Comparison of ENCODE assay signal across 12 cellular contexts in genomic region chr2:27119330-27119670, GRCh38. TPM values are rescaled to one million over a fixed set of nuclear protein-coding genes. Genes with fewer than 3 reads are reported as not detected.
A peak's percentile ranks its signal among the peaks of the same experiment; 100 is the strongest.
DNase-seq lines count a peak whose midpoint lies in the region; ATAC-seq and TF ChIP-seq lines count a peak whose summit lies in the region.
"Not testable (repeated sequence)": the region's sequence is repeated elsewhere in the genome, so short reads cannot be mapped to it uniquely, and the experiment has no call there.
"Had no signal": no experiment of that assay in that cellular context is flagged by ENCODE, and none has a peak within 500 bp of the region (broad histone marks: within the 10 kb centered on the region; RNA-seq: fewer than 3 reads in every experiment).

No MANE protein-coding gene starts in this region.

- not testable (repeated sequence) for H3K27me3 ChIP-seq in HCT116 (ENCODE audit: insufficient read depth, low read length); SK-N-SH (ENCODE audit: insufficient read depth)
- H3K27me3 ChIP-seq in ectodermal cell (ENCODE audit: control insufficient read depth, insufficient read depth, low read length, poor library complexity, severe bottlenecking) (peaks cover 73% of the 10 kb centered on the region), spleen (replicated peaks in 1 of 7) (peaks cover 0 to 47% (median 22%) of the 10 kb centered on the region in 7 donors)

- not testable (repeated sequence) for TF ChIP-seq EP300 in SK-N-SH (IDR thresholded peaks at IDR 0.05; ENCODE audit: borderline replicate concordance in 1 of 2, low read depth in 1 of 2, low read length in 1 of 2)

- H3K4me3 ChIP-seq in AG09309 (ENCODE audit: control insufficient read depth, low read depth, low read length) (peak overlapping the region; percentile 30; the same call in 1 of the 2 replicates), HCT116 (replicated peaks in 1 of 2; ENCODE audit: low read depth in 1 of 2, low read length in 2 of 2) (peak overlapping the region in 1 of 2 experiments; percentile 53; a peak in 2 of 4 replicates), SK-N-SH (ENCODE audit: low read depth in 2 of 2, low read length in 1 of 2) (peak overlapping the region; percentile 60 to 70), ectodermal cell (ENCODE audit: insufficient read depth, low read depth, low read length) (peak overlapping the region; percentile 34), iPS-11a (ENCODE audit: low read depth, low read length) (peak overlapping the region; percentile 30), spleen (peak overlapping the region in 5 of 8 donors; percentile 33 to 74 (median 39))

- not testable (repeated sequence) for H3K36me3 Mint-ChIP-seq in activated naive CD4-positive, alpha-beta T cell treated with anti-CD3 and anti-CD28 coated beads, Interleukin-2, amount 50 U/mL, for 24 hours; nephron (ENCODE audit: low read depth)

- not testable (repeated sequence) for H3K36me3 ChIP-seq in HCT116 (ENCODE audit: control insufficient read depth in 1 of 2, insufficient read depth in 2 of 2, low read length in 2 of 2); SK-N-SH (replicated peaks in 1 of 2; ENCODE audit: control insufficient read depth in 1 of 2, insufficient read depth in 2 of 2, low read length in 1 of 2); ectodermal cell (ENCODE audit: control insufficient read depth, insufficient read depth, low read length); spleen

- not testable (repeated sequence) for DNase-seq in AG09309 (ENCODE audit: low read depth); HCT116 (ENCODE audit: low read depth, low spot score); SK-N-SH; spleen

- WGBS in SK-N-SH (ENCODE audit: low lambda C conversion rate) = 86% methylated on average over 8 of the region's 8 CpGs
- 83 to 88% methylated on average over 8 of the region's 8 CpGs for WGBS in ectodermal cell, 2 experiments
- WGBS in spleen, 5 donors = 81 to 90% (median 82%) methylated on average over 7 to 8 of the region's 8 CpGs

- peaks cover 16% of the 10 kb centered on the region for H3K4me1 Mint-ChIP-seq in activated naive CD4-positive, alpha-beta T cell treated with anti-CD3 and anti-CD28 coated beads, Interleukin-2, amount 50 U/mL, for 24 hours
- not testable (repeated sequence) for H3K4me1 Mint-ChIP-seq in nephron

- H3K27ac ChIP-seq in HCT116 (ENCODE audit: low read depth, low read length); SK-N-SH (ENCODE audit: low read depth in 2 of 2, low read length in 1 of 2); ectodermal cell (ENCODE audit: insufficient read depth, low read depth, low read length, poor library complexity, severe bottlenecking); spleen: not testable (repeated sequence)

- H3K9me3 Mint-ChIP-seq in activated naive CD4-positive, alpha-beta T cell treated with anti-CD3 and anti-CD28 coated beads, Interleukin-2, amount 50 U/mL, for 24 hours; nephron: not testable (repeated sequence)

- RAD21 ChIA-PET in HCT116 (lab: Charles Lee; ENCODE audit: low non-redundant PET in 1 of 2, low total read pairs in 2 of 2, uncharacterized antibody in 2 of 2, unreplicated experiment in 2 of 2) = not testable (repeated sequence)

- TF ChIP-seq RAD21 in HCT116 (IDR thresholded peaks at IDR 0.05; ENCODE audit: low read depth); SK-N-SH (IDR thresholded peaks at IDR 0.05; ENCODE audit: low read length): not testable (repeated sequence)

- intact Hi-C loops in HCT116 (cut with micrococcal nuclease); spleen (cut with DNase I; ENCODE audit: low total_unique reads): not testable (repeated sequence)

- peak overlapping the region; percentile 85 for H3K4me3 Mint-ChIP-seq in activated naive CD4-positive, alpha-beta T cell treated with anti-CD3 and anti-CD28 coated beads, Interleukin-2, amount 50 U/mL, for 24 hours
- H3K4me3 Mint-ChIP-seq in nephron = peak overlapping the region; percentile 76 to 87 (median 80)

- H3K9ac ChIP-seq in HCT116 (ENCODE audit: low read length) = peak overlapping the region; percentile 56
- H3K9ac ChIP-seq in SK-N-SH = not testable (repeated sequence)

- ATAC-seq in HCT116 = not testable (repeated sequence)

- H4K20me1 ChIP-seq in HCT116 (ENCODE audit: insufficient read depth); SK-N-SH (ENCODE audit: insufficient read depth): not testable (repeated sequence)

- H3K4me1 ChIP-seq in HCT116 (ENCODE audit: control insufficient read depth in 1 of 2, insufficient read depth in 2 of 2, low read length in 2 of 2) (peaks cover 0 to 17% of the 10 kb centered on the region in 2 experiments; a peak in 3 of 4 replicates), SK-N-SH (ENCODE audit: control insufficient read depth in 1 of 2, insufficient read depth in 2 of 2, low read depth in 1 of 2, low read length in 1 of 2) (peaks cover 0 to 21% of the 10 kb centered on the region in 2 experiments; a peak in 1 of 4 replicates), ectodermal cell (ENCODE audit: control insufficient read depth, insufficient read depth, low read length) (peaks cover 15% of the 10 kb centered on the region), spleen (peaks cover 0 to 35% (median 23%) of the 10 kb centered on the region in 6 donors)

- TF ChIP-seq POLR2A in HCT116 (IDR thresholded peaks at IDR 0.05; ENCODE audit: borderline replicate concordance, extremely low read depth, insufficient read depth, insufficient read length); spleen (IDR thresholded peaks at IDR 0.05): not testable (repeated sequence)

- peaks cover 16% of the 10 kb centered on the region for H3K27me3 Mint-ChIP-seq in activated naive CD4-positive, alpha-beta T cell treated with anti-CD3 and anti-CD28 coated beads, Interleukin-2, amount 50 U/mL, for 24 hours
- peaks cover 75% of the 10 kb centered on the region for H3K27me3 Mint-ChIP-seq in nephron (ENCODE audit: low read depth)

- CTCF ChIA-PET in HCT116 (lab: Charles Lee) = not testable (repeated sequence)
- CTCF ChIA-PET in SK-N-SH (lab: Yijun Ruan, JAX) = interaction anchor here (0.6 to 3.6 kb wide), 6 partner anchors 11 to 72 kb away, joined by 3 to 13 read pairs (median 4); no protein-coding TSS in a partner anchor

- not testable (repeated sequence) for H3F3A ChIP-seq in SK-N-SH (replicated peaks; ENCODE audit: insufficient read depth)

- not testable (repeated sequence) for TF ChIP-seq CTCF in AG09309 (IDR thresholded peaks at IDR 0.05; ENCODE audit: control insufficient read depth, insufficient read depth, low read depth, low read length, missing control alignments); HCT116 (IDR thresholded peaks at IDR 0.05 in 2 of 3, conservative IDR thresholded peaks at IDR 0.05 in 1 of 3; ENCODE audit: borderline replicate concordance in 1 of 3, insufficient read depth in 1 of 3, low read depth in 2 of 3, low read length in 2 of 3); SK-N-SH (IDR thresholded peaks at IDR 0.05); nephron (IDR thresholded peaks at IDR 0.05; ENCODE audit: unreplicated experiment in 3 of 3); spleen (IDR thresholded peaks at IDR 0.05 in 8 of 11, conservative IDR thresholded peaks at IDR 0.05 in 3 of 11)

- H3K79me2 ChIP-seq in HCT116 (ENCODE audit: insufficient read depth, low read length); SK-N-SH (ENCODE audit: insufficient read depth): not testable (repeated sequence)

- H3K9me2 ChIP-seq in HCT116 (ENCODE audit: insufficient read depth); SK-N-SH: not testable (repeated sequence)

- not testable (repeated sequence) for H2AFZ ChIP-seq in HCT116 (ENCODE audit: low read depth, low read length, poor library complexity, severe bottlenecking)
- peak overlapping the region; percentile 56; the same call in 1 of the 2 replicates for H2AFZ ChIP-seq in SK-N-SH (ENCODE audit: low read depth)

- peak overlapping the region; percentile 76 for H3K4me2 ChIP-seq in HCT116 (ENCODE audit: low read length)
- peak overlapping the region; percentile 80 for H3K4me2 ChIP-seq in SK-N-SH

- not testable (repeated sequence) for H3K9me3 ChIP-seq in HCT116 (ENCODE audit: control insufficient read depth in 1 of 2, insufficient read depth in 1 of 2, low read depth in 1 of 2, low read length in 2 of 2); SK-N-SH; ectodermal cell (ENCODE audit: control insufficient read depth, low read length); spleen

- POLR2A ChIA-PET in HCT116 (lab: Charles Lee); SK-N-SH (lab: Yijun Ruan, JAX): not testable (repeated sequence)

- H3K27ac Mint-ChIP-seq in activated naive CD4-positive, alpha-beta T cell treated with anti-CD3 and anti-CD28 coated beads, Interleukin-2, amount 50 U/mL, for 24 hours; nephron: not testable (repeated sequence)

- not testable (repeated sequence) for BruUV-seq in HCT116 (replicated peaks; lab: Mats Ljungman, UMichigan)

RNA-seq across cellular contexts. Expression of gene CGREF1, which starts 0.4 kb away (rescaled TPM):
- total RNA-seq in HCT116 (2021; ENCODE audit: unreplicated experiment) (4.0 TPM), spleen (under 1 TPM in 4 of 7 donors, not detected in 3; 0.27 to 0.82 (median 0.47) TPM)
- polyA plus RNA-seq in HCT116 (2012) = 4.2 and 5.4 TPM in 2 replicates
- polyA plus RNA-seq in SK-N-SH (2012; rRNA removed) (17.1 and 18.3 TPM in 2 replicates), spleen (under 1 TPM; 0.17 to 0.61 (median 0.42) TPM)
- 14.7 and 20.2 TPM in 2 replicates for polyA plus RNA-seq in SK-N-SH (2012; cell fraction: cytosol; rRNA removed)
- 14.7 and 15.3 TPM in 2 replicates for polyA plus RNA-seq in SK-N-SH (2012; cell fraction: nucleus; rRNA removed)
- 1.4 TPM for polyA plus RNA-seq in ectodermal cell (2013, experiment 1 of 4)
- polyA plus RNA-seq in ectodermal cell (2013, experiment 2 of 4) = 1.0 TPM
- polyA plus RNA-seq in ectodermal cell (2013, experiment 3 of 4) = 1.4 TPM
- 1.1 TPM for polyA plus RNA-seq in ectodermal cell (2013, experiment 4 of 4)

RNA-seq across cellular contexts. Expression of gene ABHD1, which starts 4.3 kb away (rescaled TPM):
- not detected for total RNA-seq in HCT116 (2021; ENCODE audit: unreplicated experiment)
- 0.13 and 0.15 TPM in 2 replicates for polyA plus RNA-seq in HCT116 (2012)
- polyA plus RNA-seq in SK-N-SH (2012; rRNA removed) = 3.3 and 4.1 TPM in 2 replicates
- polyA plus RNA-seq in SK-N-SH (2012; cell fraction: cytosol; rRNA removed) = 1.1 and 1.4 TPM in 2 replicates
- polyA plus RNA-seq in SK-N-SH (2012; cell fraction: nucleus; rRNA removed) = 7.7 and 8.6 TPM in 2 replicates
- 0.41 TPM for polyA plus RNA-seq in ectodermal cell (2013, experiment 1 of 4)
- polyA plus RNA-seq in ectodermal cell (2013, experiment 2 of 4) = 0.73 TPM
- 0.59 TPM for polyA plus RNA-seq in ectodermal cell (2013, experiment 3 of 4)
- polyA plus RNA-seq in ectodermal cell (2013, experiment 4 of 4) = 0.36 TPM
- 1 to 10 TPM in 1 of 7 donors, under 1 TPM in 5, not detected in 1; 0.38 to 1.6 (median 0.58) TPM for total RNA-seq in spleen
- under 1 TPM; 0.42 to 0.80 (median 0.71) TPM for polyA plus RNA-seq in spleen
- total RNA-seq: HT-29, SJSA1 had no signal

RNA-seq across cellular contexts. Expression of gene PREB, which starts 15.1 kb away (rescaled TPM):
- total RNA-seq in HCT116 (2021; ENCODE audit: unreplicated experiment) (54.2 TPM), spleen (10 to 100 TPM; 43.9 to 75.0 (median 50.2) TPM)
- polyA plus RNA-seq in HCT116 (2012) = 49.5 and 55.9 TPM in 2 replicates
- polyA plus RNA-seq in SK-N-SH (2012; rRNA removed) (47.9 and 51.3 TPM in 2 replicates), spleen (10 to 100 TPM; 42.8 to 56.0 (median 44.3) TPM)
- polyA plus RNA-seq in SK-N-SH (2012; cell fraction: cytosol; rRNA removed) = 28.0 and 38.7 TPM in 2 replicates
- 95.6 and 126 TPM in 2 replicates for polyA plus RNA-seq in SK-N-SH (2012; cell fraction: nucleus; rRNA removed)
- polyA plus RNA-seq in ectodermal cell (2013, experiment 1 of 4) = 39.0 TPM
- polyA plus RNA-seq in ectodermal cell (2013, experiment 2 of 4) = 32.9 TPM
- polyA plus RNA-seq in ectodermal cell (2013, experiment 3 of 4) = 30.3 TPM
- 40.2 TPM for polyA plus RNA-seq in ectodermal cell (2013, experiment 4 of 4)

RNA-seq across cellular contexts. Expression of gene PRR30, which starts 19.9 kb away (rescaled TPM):
- total RNA-seq in HCT116 (2021; ENCODE audit: unreplicated experiment) (not detected), spleen (not detected)
- polyA plus RNA-seq in HCT116 (2012) = not detected in 2 replicates
- polyA plus RNA-seq in SK-N-SH (2012; rRNA removed) (not detected in 2 replicates), spleen (not detected)
- polyA plus RNA-seq in SK-N-SH (2012; cell fraction: cytosol; rRNA removed) = not detected in 2 replicates
- not detected in 2 replicates for polyA plus RNA-seq in SK-N-SH (2012; cell fraction: nucleus; rRNA removed)
- polyA plus RNA-seq in ectodermal cell (2013, experiment 1 of 4) = not detected
- polyA plus RNA-seq in ectodermal cell (2013, experiment 2 of 4) = not detected
- not detected for polyA plus RNA-seq in ectodermal cell (2013, experiment 3 of 4)
- polyA plus RNA-seq in ectodermal cell (2013, experiment 4 of 4) = not detected
- total RNA-seq: HT-29, mucosa of gallbladder, SJSA1, ureter had no signal

RNA-seq across cellular contexts. Expression of gene TCF23, which starts 29.5 kb away (rescaled TPM):
- total RNA-seq in HCT116 (2021; ENCODE audit: unreplicated experiment) = not detected
- polyA plus RNA-seq in HCT116 (2012) = not detected in 2 replicates
- polyA plus RNA-seq in SK-N-SH (2012; rRNA removed) = not detected in 2 replicates
- polyA plus RNA-seq in SK-N-SH (2012; cell fraction: cytosol; rRNA removed) = not detected in 2 replicates
- polyA plus RNA-seq in SK-N-SH (2012; cell fraction: nucleus; rRNA removed) = 0.01 TPM in 1 of 2 replicates, not detected in the other
- not detected for polyA plus RNA-seq in ectodermal cell (2013, experiment 1 of 4)
- not detected for polyA plus RNA-seq in ectodermal cell (2013, experiment 2 of 4)
- polyA plus RNA-seq in ectodermal cell (2013, experiment 3 of 4) = not detected
- not detected for polyA plus RNA-seq in ectodermal cell (2013, experiment 4 of 4)
- total RNA-seq in spleen = 10 to 100 TPM in 1 of 7 donors, 1 to 10 TPM in 6; 1.8 to 14.8 (median 3.2) TPM
- polyA plus RNA-seq in spleen = under 1 TPM; 0.27 to 0.93 (median 0.30) TPM
- total RNA-seq: HT-29, SJSA1 had no signal
